Comparison of ENCODE assay signal across 8 cellular contexts in the genomic region with DNA sequence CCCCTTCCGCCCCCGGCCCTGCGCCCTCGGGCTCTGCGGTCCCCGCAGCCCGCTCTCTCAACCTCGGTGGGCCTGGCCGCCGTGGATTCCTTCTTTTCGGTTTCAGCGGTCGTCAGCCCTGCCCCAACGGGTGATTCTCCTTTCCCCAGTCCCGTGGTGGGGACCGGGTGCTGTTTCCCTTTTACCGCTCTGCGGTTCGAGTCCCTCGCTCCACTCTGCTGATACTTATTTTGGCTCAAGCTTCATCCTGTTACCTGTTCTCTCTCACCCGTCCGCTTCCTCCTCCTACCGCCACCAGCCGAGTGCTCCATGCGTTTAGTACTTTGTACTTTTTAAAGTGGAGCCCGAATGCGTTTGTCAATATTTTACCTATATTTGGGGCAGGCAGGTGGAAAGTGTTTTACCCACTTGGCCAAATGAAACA. TPM values are rescaled to one million over a fixed set of nuclear protein-coding genes. Genes with fewer than 3 reads are reported as not detected.
DNase-seq lines count a peak whose midpoint lies in the region; ATAC-seq, FAIRE-seq and TF ChIP-seq lines count a peak whose summit lies in the region.

No MANE protein-coding gene starts in this region.

- no peak for FAIRE-seq in pancreas (lab: Jason Lieb, UNC)

- H3K9me3 ChIP-seq in esophagus squamous epithelium (no peaks in the 10 kb centered on the region), pancreas (no peaks in the 10 kb centered on the region)

- no peaks in the 10 kb centered on the region for H3K27me3 ChIP-seq in esophagus squamous epithelium
- no peaks in the 10 kb centered on the region for H3K27me3 ChIP-seq in pancreas

- H3K36me3 ChIP-seq in esophagus squamous epithelium (peaks cover 0 to 22% (median 11%) of the 10 kb centered on the region in 3 donors), pancreas (no peaks in the 10 kb centered on the region)

- H3K4me3 ChIP-seq in esophagus squamous epithelium (peak overlapping the region; percentile 72 to 89 (median 85)), pancreas (peak overlapping the region; percentile 94 to 99 (median 98))

- H3K27ac ChIP-seq in VCaP: peak overlapping the region; percentile 98
- H3K27ac ChIP-seq in esophagus squamous epithelium: peak overlapping the region; percentile 96 to 100 (median 98)
- peak overlapping the region; percentile 98 to 100 (median 99) for H3K27ac ChIP-seq in pancreas

- ATAC-seq in HG03139 (IDR thresholded peaks at IDR 0.05; ENCODE audit: unreplicated experiment) (peak; percentile 4), pancreas (peak in 2 of 4 donors; percentile 0 to 1)

- 0 to 1% methylated on average over 22 of the region's 27 CpGs for WGBS in esophagus squamous epithelium, 2 donors
- WGBS in pancreas, 2 donors: 0 to 1% methylated on average over 23 to 27 of the region's 27 CpGs

- TF ChIP-seq CTCF in VCaP (conservative IDR thresholded peaks at IDR 0.05) (no peak), esophagus squamous epithelium (IDR thresholded peaks at IDR 0.05) (no peak), pancreas (IDR thresholded peaks at IDR 0.05) (no peak), GM10266 (IDR thresholded peaks at IDR 0.05; ENCODE audit: control insufficient read depth, insufficient read depth, low read depth, missing control alignments) (no peak)

- H3K4me1 ChIP-seq in esophagus squamous epithelium (peaks cover 14 to 58% (median 30%) of the 10 kb centered on the region in 3 donors), pancreas (peaks cover 6 to 15% (median 8%) of the 10 kb centered on the region in 3 donors)

- intact Hi-C loops in esophagus squamous epithelium (cut with DNase I) (no loop called here), pancreas (cut with DNase I) (no loop called here)

- no peak for TF ChIP-seq POLR2A in esophagus squamous epithelium (IDR thresholded peaks at IDR 0.05)

- peak; percentile 18 for DNase-seq in activated gamma-delta T cell treated with anti-CD3 and anti-CD28 coated beads, Interleukin-2, amount 50 U/mL, for 16 hours (ENCODE audit: low read depth)
- DNase-seq in activated gamma-delta T cell (lab: John Stamatoyannopoulos, UW) (no peak), esophagus squamous epithelium (lab: John Stamatoyannopoulos, UW) (no peak), pancreas (peak in 1 of 6 donors; percentile 33), GM10266 (ENCODE audit: extremely low spot score) (no peak)
- no peak for DNase-seq in stimulated activated CD4-positive, alpha-beta T cell treated with anti-CD3 and anti-CD28 coated beads, Interleukin-12 subunit alpha, Interleukin-12 subunit beta, amount 100 ng/mL, for 4 hours

RNA-seq across cellular contexts. Expression of a gene that starts 0.6 kb away (rescaled TPM):
- total RNA-seq in esophagus squamous epithelium (10 to 100 TPM; 61.4 to 98.4 (median 76.7) TPM), pancreas (10 to 100 TPM; 24.6 to 42.3 (median 32.4) TPM)
- 10 to 100 TPM; 14.9 to 20.1 TPM for polyA plus RNA-seq in pancreas

RNA-seq across cellular contexts. Expression of a gene that starts 10.9 kb away (rescaled TPM):
- total RNA-seq in esophagus squamous epithelium: 10 to 100 TPM in 3 of 4 donors, 1 to 10 TPM in 1; 9.5 to 26.6 (median 14.7) TPM
- total RNA-seq in pancreas: 1 to 10 TPM; 3.8 to 8.0 (median 6.1) TPM
- polyA plus RNA-seq in pancreas: 1 to 10 TPM; 3.2 to 7.4 TPM

RNA-seq across cellular contexts. Expression of a gene that starts 18.8 kb away (rescaled TPM):
- total RNA-seq in esophagus squamous epithelium (under 1 TPM in 2 of 4 donors, not detected in 2; 0.56 to 0.95 TPM), pancreas (under 1 TPM in 5 of 6 donors, not detected in 1; 0.12 to 0.32 (median 0.25) TPM)
- under 1 TPM; 0.38 to 0.68 TPM for polyA plus RNA-seq in pancreas

RNA-seq across cellular contexts. Expression of a gene that starts 43.5 kb away (rescaled TPM):
- 10 to 100 TPM in 2 of 4 donors, 1 to 10 TPM in 2; 8.0 to 21.2 (median 9.8) TPM for total RNA-seq in esophagus squamous epithelium
- 1 to 10 TPM; 2.5 to 6.3 (median 5.6) TPM for total RNA-seq in pancreas
- 10 to 100 TPM in 1 of 2 donors, 1 to 10 TPM in 1; 5.1 to 11.5 TPM for polyA plus RNA-seq in pancreas

RNA-seq across cellular contexts. Expression of a gene that starts 43.9 kb away (rescaled TPM):
- 10 to 100 TPM; 44.0 to 82.0 (median 70.9) TPM for total RNA-seq in esophagus squamous epithelium
- 10 to 100 TPM; 19.8 to 38.8 (median 34.1) TPM for total RNA-seq in pancreas
- 10 to 100 TPM; 26.9 to 46.4 TPM for polyA plus RNA-seq in pancreas
